In genomic region chr10:113133497-113133896, GRCh38 we compare ENCODE assay signal across 12 cellular contexts.
DNase-seq lines count a peak whose midpoint lies in the region; ATAC-seq and TF ChIP-seq lines count a peak whose summit lies in the region.
"Had no signal": no experiment of that assay in that cellular context is flagged by ENCODE, and none has a peak within 500 bp of the region (broad histone marks: within the 10 kb centered on the region; RNA-seq: fewer than 3 reads in every experiment).

No MANE protein-coding gene starts in this region.

- H3K27me3 Mint-ChIP-seq in activated naive CD8-positive, alpha-beta T cell treated with anti-CD3 and anti-CD28 coated beads for 36 hours: no peaks in the 10 kb centered on the region

- H3K27ac ChIP-seq in SJSA1 (peak overlapping the region; percentile 89; the same call in 1 of the 2 replicates), ovary (no peak overlapping the region)
- H3K27ac ChIP-seq: thoracic aorta had no signal

- no peak for TF ChIP-seq EP300 in ovary (IDR thresholded peaks at IDR 0.05)

- TF ChIP-seq POLR2A in ovary (IDR thresholded peaks at IDR 0.05): no peak

- H3K36me3 Mint-ChIP-seq in activated naive CD8-positive, alpha-beta T cell treated with anti-CD3 and anti-CD28 coated beads for 36 hours: no peaks in the 10 kb centered on the region
- H3K36me3 Mint-ChIP-seq: activated CD8-positive, alpha-beta memory T cell treated with anti-CD3 and anti-CD28 coated beads, Interleukin-2, amount 10 ng/mL, durations not matched to agents 7 days and 5 days had no signal

- H3K27ac Mint-ChIP-seq in activated naive CD8-positive, alpha-beta T cell treated with anti-CD3 and anti-CD28 coated beads for 36 hours: no peak overlapping the region
- H3K27ac Mint-ChIP-seq: activated CD8-positive, alpha-beta memory T cell treated with anti-CD3 and anti-CD28 coated beads, Interleukin-2, amount 10 ng/mL, durations not matched to agents 7 days and 5 days had no signal

- H3K27me3 ChIP-seq in SJSA1 (replicated peaks) (no peaks in the 10 kb centered on the region), ovary (no peaks in the 10 kb centered on the region)
- H3K27me3 ChIP-seq: adrenal gland had no signal

- no peaks in the 10 kb centered on the region for H3K9me3 ChIP-seq in SJSA1 (replicated peaks)
- H3K9me3 ChIP-seq in ovary: no peaks in the 10 kb centered on the region
- H3K9me3 ChIP-seq: adrenal gland, thoracic aorta had no signal

- H3K4me3 ChIP-seq in SJSA1 (no peak overlapping the region), fibroblast of villous mesenchyme (ENCODE audit: low read depth, low read length) (no peak overlapping the region), retinal pigment epithelial cell (ENCODE audit: low read length) (no peak overlapping the region), ovary (no peak overlapping the region)
- H3K4me3 ChIP-seq: adrenal gland, GM12878, thoracic aorta had no signal

- no peaks in the 10 kb centered on the region for H3K4me1 Mint-ChIP-seq in activated naive CD8-positive, alpha-beta T cell treated with anti-CD3 and anti-CD28 coated beads for 36 hours
- H3K4me1 Mint-ChIP-seq: activated CD8-positive, alpha-beta memory T cell treated with anti-CD3 and anti-CD28 coated beads, Interleukin-2, amount 10 ng/mL, durations not matched to agents 7 days and 5 days had no signal

- 27 to 37% (median 29%) methylated on average over 5 of the region's 5 CpGs for WGBS in ovary, 3 donors

- peak; percentile 69 for DNase-seq in GM03348 (ENCODE audit: low spot score)
- DNase-seq in SJSA1 (ENCODE audit: low read depth in 1 of 2, low spot score in 2 of 2): peak in 1 of 2 experiments; percentile 31
- peak; percentile 81 for DNase-seq in fibroblast of villous mesenchyme (ENCODE audit: low read depth)
- DNase-seq in retinal pigment epithelial cell (ENCODE audit: low read depth): peak; percentile 56
- DNase-seq in activated naive CD8-positive, alpha-beta T cell treated with anti-CD3 and anti-CD28 coated beads for 36 hours: no peak
- no peak for DNase-seq in ovary
- DNase-seq: activated CD8-positive, alpha-beta memory T cell treated with anti-CD3 and anti-CD28 coated beads, Interleukin-2, amount 10 ng/mL, durations not matched to agents 7 days and 5 days; adrenal gland had no signal

- no peak overlapping the region for H3K4me3 Mint-ChIP-seq in activated naive CD8-positive, alpha-beta T cell treated with anti-CD3 and anti-CD28 coated beads for 36 hours
- H3K4me3 Mint-ChIP-seq: activated CD8-positive, alpha-beta memory T cell treated with anti-CD3 and anti-CD28 coated beads, Interleukin-2, amount 10 ng/mL, durations not matched to agents 7 days and 5 days had no signal

- peaks cover 42% of the 10 kb centered on the region for H3K4me1 ChIP-seq in SJSA1 (replicated peaks)
- H3K4me1 ChIP-seq in ovary (ENCODE audit: insufficient read depth): peaks cover 16% of the 10 kb centered on the region

- no peak for TF ChIP-seq CTCF in fibroblast of villous mesenchyme (IDR thresholded peaks at IDR 0.05; ENCODE audit: insufficient read depth, low read depth, low read length)
- no peak for TF ChIP-seq CTCF in retinal pigment epithelial cell (conservative IDR thresholded peaks at IDR 0.05; ENCODE audit: low read depth, low read length)
- no peak for TF ChIP-seq CTCF in ovary (IDR thresholded peaks at IDR 0.05)

- intact Hi-C loops in ovary (cut with DNase I): no loop called here

- no peak for ATAC-seq in HG03460 (IDR thresholded peaks at IDR 0.05; ENCODE audit: unreplicated experiment)
- no peak for ATAC-seq in HG03342 (IDR thresholded peaks at IDR 0.05; ENCODE audit: unreplicated experiment)
- ATAC-seq: activated CD8-positive, alpha-beta memory T cell treated with anti-CD3 and anti-CD28 coated beads, Interleukin-2, amount 10 ng/mL, durations not matched to agents 7 days and 5 days; GM12878 had no signal

- no peaks in the 10 kb centered on the region for H3K9me3 Mint-ChIP-seq in activated naive CD8-positive, alpha-beta T cell treated with anti-CD3 and anti-CD28 coated beads for 36 hours

- no peaks in the 10 kb centered on the region for H3K36me3 ChIP-seq in SJSA1
- no peaks in the 10 kb centered on the region for H3K36me3 ChIP-seq in ovary
- H3K36me3 ChIP-seq: adrenal gland, thoracic aorta had no signal

Comparison
In these comparisons a context has a peak if more than half of its experiments do, and no peak if none do; other contexts are left out.
1. DNase-seq: peak in GM03348 (single experiment), fibroblast of villous mesenchyme (single experiment) and retinal pigment epithelial cell (single experiment); none in activated naive CD8-positive, alpha-beta T cell treated with anti-CD3 and anti-CD28 coated beads for 36 hours (single experiment) and ovary (0 of 5).